ENCODE assay signal across 16 cellular contexts in genomic region chr3:80556728-80557127, GRCh38.
A peak's percentile ranks its signal among the peaks of the same experiment; 100 is the strongest.
DNase-seq lines count a peak whose midpoint lies in the region; ATAC-seq and TF ChIP-seq lines count a peak whose summit lies in the region.
"Had no signal": no experiment of that assay in that cellular context is flagged by ENCODE, and none has a peak within 500 bp of the region (broad histone marks: within the 10 kb centered on the region; RNA-seq: fewer than 3 reads in every experiment).

No MANE protein-coding gene starts in this region.

- POLR2A ChIA-PET in SK-N-SH (lab: Yijun Ruan, JAX) = no interaction called here

- no peaks in the 10 kb centered on the region for H3K9me2 ChIP-seq in SK-N-SH

- no peak for TF ChIP-seq EP300 in SK-N-SH (IDR thresholded peaks at IDR 0.05; ENCODE audit: borderline replicate concordance in 1 of 2, low read depth in 1 of 2, low read length in 1 of 2)

- no peaks in the 10 kb centered on the region for H3K9me3 ChIP-seq in SK-N-SH
- H3K9me3 ChIP-seq in right cardiac atrium (ENCODE audit: control insufficient read depth, low read length) = no peaks in the 10 kb centered on the region
- H3K9me3 ChIP-seq: SJSA1 had no signal

- H3F3A ChIP-seq in SK-N-SH (replicated peaks; ENCODE audit: insufficient read depth) = no peaks in the 10 kb centered on the region

- no peaks in the 10 kb centered on the region for H4K20me1 ChIP-seq in SK-N-SH (ENCODE audit: insufficient read depth)

- intact Hi-C loops in right cardiac atrium (cut with DNase I) = no loop called here

- H2AFZ ChIP-seq in SK-N-SH (ENCODE audit: low read depth) = no peak overlapping the region

- no peak for ATAC-seq in SK-N-SH treated with all-trans-retinoic acid at 6 μM for 48 hours
- ATAC-seq in HG03175 (IDR thresholded peaks at IDR 0.05; ENCODE audit: unreplicated experiment) = no peak
- ATAC-seq in right cardiac atrium = no peak

- H3K9ac ChIP-seq in SK-N-SH = no peak overlapping the region

- WGBS in SK-N-SH (ENCODE audit: low lambda C conversion rate) = 84% methylated on average over 1 of the region's 1 CpG
- WGBS in right cardiac atrium = 52% methylated on average over 1 of the region's 1 CpG

- CTCF ChIA-PET in SK-N-SH (lab: Yijun Ruan, JAX) = no interaction called here

- no peak overlapping the region for H3K4me3 ChIP-seq in SK-N-SH (ENCODE audit: low read depth in 2 of 2, low read length in 1 of 2)
- no peak overlapping the region for H3K4me3 ChIP-seq in choroid plexus epithelial cell (ENCODE audit: low read depth, low read length)
- no peak overlapping the region for H3K4me3 ChIP-seq in right cardiac atrium (ENCODE audit: low read length)
- H3K4me3 ChIP-seq: SJSA1 had no signal

- no peaks in the 10 kb centered on the region for H3K36me3 ChIP-seq in SK-N-SH (replicated peaks in 1 of 2; ENCODE audit: control insufficient read depth in 1 of 2, insufficient read depth in 2 of 2, low read length in 1 of 2)
- H3K36me3 ChIP-seq: SJSA1 had no signal

- H3K27ac ChIP-seq in SK-N-SH (ENCODE audit: low read depth in 2 of 2, low read length in 1 of 2) (no peak overlapping the region; a peak in 1 of 4 replicates), right cardiac atrium (ENCODE audit: low read length) (no peak overlapping the region)
- H3K27ac ChIP-seq: C4-2B, SJSA1 had no signal

- TF ChIP-seq RAD21 in SK-N-SH (IDR thresholded peaks at IDR 0.05; ENCODE audit: low read length) = no peak

- DNase-seq in SK-N-SH (no peak), NCI-H128 (lab: John Stamatoyannopoulos, UW; ENCODE audit: unreplicated experiment) (peak; percentile 22), choroid plexus epithelial cell (ENCODE audit: low read depth) (peak; percentile 35), dermis blood vessel endothelial cell (no peak), right cardiac atrium (no peak)
- no peak for DNase-seq in activated CD8-positive, alpha-beta memory T cell treated with anti-CD3 and anti-CD28 coated beads, Interleukin-2, amount 50 U/mL, for 4 hours
- DNase-seq: GOT3, KG1, NCI-H1694, NCI-H2107, NCI-H748 treated with DMSO at 0.1 percent for 48 hours, OCI-M1 had no signal

- TF ChIP-seq CTCF in SK-N-SH (IDR thresholded peaks at IDR 0.05) (no peak), choroid plexus epithelial cell (conservative IDR thresholded peaks at IDR 0.05; ENCODE audit: low read depth, low read length) (no peak)

- H3K4me1 ChIP-seq in SK-N-SH (ENCODE audit: control insufficient read depth in 1 of 2, insufficient read depth in 2 of 2, low read depth in 1 of 2, low read length in 1 of 2) (no peaks in the 10 kb centered on the region), right cardiac atrium (ENCODE audit: control insufficient read depth, insufficient read depth, low read length) (no peaks in the 10 kb centered on the region)
- H3K4me1 ChIP-seq: SJSA1 had no signal

- H3K4me2 ChIP-seq in SK-N-SH = no peak overlapping the region

- no peaks in the 10 kb centered on the region for H3K27me3 ChIP-seq in SK-N-SH (ENCODE audit: insufficient read depth)
- H3K27me3 ChIP-seq in right cardiac atrium (ENCODE audit: control insufficient read depth, insufficient read depth) = no peaks in the 10 kb centered on the region
- H3K27me3 ChIP-seq: SJSA1 had no signal

- no peaks in the 10 kb centered on the region for H3K79me2 ChIP-seq in SK-N-SH (ENCODE audit: insufficient read depth)

TF ChIP-seq in SK-N-SH treated with all-trans-retinoic acid at 6 μM for 48 hours, 23 proteins besides CTCF, POLR2A, EP300 and RAD21:
- peak; percentile 38; the same call in 1 of the 2 replicates for TF ChIP-seq ISL1 (CRISPR knock-in tag; IDR thresholded peaks at IDR 0.05)
- TF ChIP-seq OSR1 (CRISPR knock-in tag; IDR thresholded peaks at IDR 0.05) = no peak
- TF ChIP-seq ZFP30 (CRISPR knock-in tag; IDR thresholded peaks at IDR 0.05) = no peak
- TF ChIP-seq PPARA (CRISPR knock-in tag; IDR thresholded peaks at IDR 0.05; ENCODE audit: borderline replicate concordance) = no peak
- TF ChIP-seq TCF4 (CRISPR knock-in tag; IDR thresholded peaks at IDR 0.05; ENCODE audit: borderline replicate concordance) = no peak

TF ChIP-seq in SK-N-SH, 30 proteins besides CTCF, POLR2A, EP300 and RAD21:
- TF ChIP-seq FOSL2 (IDR thresholded peaks at IDR 0.05; ENCODE audit: borderline replicate concordance, low read depth) = no peak
- no peak for TF ChIP-seq GABPA (IDR thresholded peaks at IDR 0.05; ENCODE audit: low read depth)
- no peak for TF ChIP-seq FOXM1 (IDR thresholded peaks at IDR 0.05; ENCODE audit: low read depth)
- TF ChIP-seq SMC3 (IDR thresholded peaks at IDR 0.05; ENCODE audit: low read depth, low read length) = no peak
- TF ChIP-seq USF2 (IDR thresholded peaks at IDR 0.05; ENCODE audit: borderline replicate concordance, low read depth, low read length) = no peak
- no peak for TF ChIP-seq FOXJ3 (CRISPR knock-in tag; IDR thresholded peaks at IDR 0.05)
- no peak for TF ChIP-seq CHD2 (IDR thresholded peaks at IDR 0.05; ENCODE audit: low read length, partially characterized antibody)
- no peak for TF ChIP-seq ELF1 (IDR thresholded peaks at IDR 0.05)
- TF ChIP-seq NRF1 (IDR thresholded peaks at IDR 0.05; ENCODE audit: low read depth, low read length) = no peak
- TF ChIP-seq SIN3A (IDR thresholded peaks at IDR 0.05; ENCODE audit: borderline replicate concordance, low read depth, low read length) = no peak
- TF ChIP-seq, protein P1, sequence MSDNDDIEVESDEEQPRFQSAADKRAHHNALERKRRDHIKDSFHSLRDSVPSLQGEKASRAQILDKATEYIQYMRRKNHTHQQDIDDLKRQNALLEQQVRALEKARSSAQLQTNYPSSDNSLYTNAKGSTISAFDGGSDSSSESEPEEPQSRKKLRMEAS (IDR thresholded peaks at IDR 0.05; ENCODE audit: low read depth) = no peak
- no peak for TF ChIP-seq NFIC (IDR thresholded peaks at IDR 0.05; ENCODE audit: borderline replicate concordance)
- no peak for TF ChIP-seq ZBTB33 (IDR thresholded peaks at IDR 0.05; ENCODE audit: borderline replicate concordance, low read depth)
TF ChIP-seq in SK-N-SH: peak in this region for 0.

Comparison
In these comparisons a context has a peak if more than half of its experiments do, and no peak if none do; other contexts are left out.
1. DNase-seq: peak in NCI-H128 (single experiment) and choroid plexus epithelial cell (single experiment); none in SK-N-SH (single experiment), dermis blood vessel endothelial cell (single experiment), activated CD8-positive, alpha-beta memory T cell treated with anti-CD3 and anti-CD28 coated beads, Interleukin-2, amount 50 U/mL, for 4 hours (single experiment) and right cardiac atrium (0 of 3).